ENCODE assay signal across 8 cellular contexts in genomic region chr11:75400110-75400865, GRCh38. TPM values are rescaled to one million over a fixed set of nuclear protein-coding genes. Genes with fewer than 3 reads are reported as not detected.
A peak's percentile ranks its signal among the peaks of the same experiment; 100 is the strongest.
DNase-seq lines count a peak whose midpoint lies in the region; ATAC-seq and TF ChIP-seq lines count a peak whose summit lies in the region.

No MANE protein-coding gene starts in this region.

- peaks cover 4 to 42% (median 20%) of the 10 kb centered on the region in 3 donors for H3K4me1 ChIP-seq in esophagus squamous epithelium

- peaks cover 23 to 46% (median 31%) of the 10 kb centered on the region in 3 donors for H3K36me3 ChIP-seq in esophagus squamous epithelium

- H3K4me3 ChIP-seq in esophagus squamous epithelium = peak overlapping the region; percentile 51 to 91 (median 72)

- H3K4me3 Mint-ChIP-seq in T-helper 17 cell (peak overlapping the region; percentile 99), neural crest cell (peak overlapping the region; percentile 94)

- ATAC-seq in T-helper 17 cell (peak; percentile 41), HG03565 (IDR thresholded peaks at IDR 0.05; ENCODE audit: unreplicated experiment) (no peak), HG02642 (IDR thresholded peaks at IDR 0.05; ENCODE audit: poor library complexity, unreplicated experiment) (no peak)

- H3K27me3 Mint-ChIP-seq in T-helper 17 cell (no peaks in the 10 kb centered on the region), neural crest cell (ENCODE audit: low read depth) (peaks cover 2% of the 10 kb centered on the region)

- H3K9me3 Mint-ChIP-seq in neural crest cell = no peaks in the 10 kb centered on the region

- peaks cover 47% of the 10 kb centered on the region for H3K4me1 Mint-ChIP-seq in T-helper 17 cell
- H3K4me1 Mint-ChIP-seq in neural crest cell = peaks cover 53% of the 10 kb centered on the region

- TF ChIP-seq CTCF in esophagus squamous epithelium (IDR thresholded peaks at IDR 0.05) (no peak), neural crest cell (conservative IDR thresholded peaks at IDR 0.05) (no peak)

- H3K9me3 ChIP-seq in T-helper 17 cell (ENCODE audit: control insufficient read depth, low read length, poor library complexity, severe bottlenecking) (no peaks in the 10 kb centered on the region), esophagus squamous epithelium (no peaks in the 10 kb centered on the region)

- no peak for TF ChIP-seq POLR2A in esophagus squamous epithelium (IDR thresholded peaks at IDR 0.05)

- H3K36me3 Mint-ChIP-seq in T-helper 17 cell (ENCODE audit: low read depth) (peaks cover 14% of the 10 kb centered on the region), neural crest cell (ENCODE audit: low read depth) (peaks cover 30% of the 10 kb centered on the region)

- peak overlapping the region; percentile 91 to 97 (median 94) for H3K27ac ChIP-seq in esophagus squamous epithelium

- DNase-seq in NCI-H1417 (lab: John Stamatoyannopoulos, UW) (peak in 2 of 3 experiments; percentile 46 to 56), NCI-H1417 treated with DMSO at 0.1 percent for 48 hours (lab: John Stamatoyannopoulos, UW) (no peak), T-helper 17 cell (no peak), esophagus squamous epithelium (lab: John Stamatoyannopoulos, UW) (no peak), neural crest cell (ENCODE audit: low read depth, low spot score) (no peak), cerebellar cortex (ENCODE audit: low spot score) (no peak)

- 3 to 4% methylated on average over 10 to 12 of the region's 13 CpGs for WGBS in esophagus squamous epithelium, 2 donors

- intact Hi-C loops in esophagus squamous epithelium (cut with DNase I) = no loop called here

- H3K27ac Mint-ChIP-seq in T-helper 17 cell = peak overlapping the region; percentile 98
- peak overlapping the region; percentile 98 for H3K27ac Mint-ChIP-seq in neural crest cell (ENCODE audit: unreplicated experiment)

- no peaks in the 10 kb centered on the region for H3K27me3 ChIP-seq in esophagus squamous epithelium

RNA-seq across cellular contexts. Expression of gene RPS3, which starts 1.0 kb away (rescaled TPM):
- total RNA-seq in T-helper 17 cell (1,000 to 10,000 TPM; 4,448 to 4,546 TPM), esophagus squamous epithelium (1,000 to 10,000 TPM; 1,101 to 2,606 (median 1,579) TPM), neural crest cell (3,598 and 3,664 TPM in 2 replicates)

RNA-seq across cellular contexts. Expression of gene KLHL35, which starts 32.7 kb away (rescaled TPM):
- total RNA-seq in T-helper 17 cell = 1 to 10 TPM; 1.3 to 3.1 TPM
- under 1 TPM in 3 of 4 donors, not detected in 1; 0.62 to 0.95 (median 0.91) TPM for total RNA-seq in esophagus squamous epithelium
- total RNA-seq in neural crest cell = 9.4 and 11.6 TPM in 2 replicates

RNA-seq across cellular contexts. Expression of gene ARRB1, which starts 48.8 kb away (rescaled TPM):
- total RNA-seq in T-helper 17 cell = 10 to 100 TPM; 26.3 to 39.6 TPM
- 10 to 100 TPM in 3 of 4 donors, 1 to 10 TPM in 1; 9.6 to 24.8 (median 17.8) TPM for total RNA-seq in esophagus squamous epithelium
- total RNA-seq in neural crest cell = 53.8 and 56.5 TPM in 2 replicates

Comparison
In these comparisons a context has a peak if more than half of its experiments do, and no peak if none do; other contexts are left out.
1. DNase-seq: peak in NCI-H1417 (2 of 3); none in NCI-H1417 treated with DMSO at 0.1 percent for 48 hours (single experiment), T-helper 17 cell (0 of 3), esophagus squamous epithelium (single experiment), neural crest cell (single experiment) and cerebellar cortex (single experiment).